ENCODE assay signal across 12 cellular contexts in genomic region chr17:17561408-17562144, GRCh38. TPM values are rescaled to one million over a fixed set of nuclear protein-coding genes. Genes with fewer than 3 reads are reported as not detected.
DNase-seq lines count a peak whose midpoint lies in the region; ATAC-seq and TF ChIP-seq lines count a peak whose summit lies in the region.
"Had no signal": no experiment of that assay in that cellular context is flagged by ENCODE, and none has a peak within 500 bp of the region (broad histone marks: within the 10 kb centered on the region; RNA-seq: fewer than 3 reads in every experiment).

No MANE protein-coding gene starts in this region.

- H3K4me3 ChIP-seq in BLaER1, result peak overlapping the region; percentile 43
- H3K4me3 ChIP-seq: smooth muscle cell had no signal

- ATAC-seq in left cardiac atrium (peak; percentile 70 to 74), omental fat pad (ENCODE audit: low FRiP score) (peak; percentile 39), GM18867 (IDR thresholded peaks at IDR 0.05; ENCODE audit: unreplicated experiment) (no peak), HG02642 (IDR thresholded peaks at IDR 0.05; ENCODE audit: poor library complexity, unreplicated experiment) (no peak), HG02973 (IDR thresholded peaks at IDR 0.05; ENCODE audit: unreplicated experiment) (no peak), HG02852 (IDR thresholded peaks at IDR 0.05; ENCODE audit: unreplicated experiment) (no peak)

- CTCF ChIA-PET in RWPE1 (lab: Yijun Ruan, JAX), result no interaction called here

- H3K27ac ChIP-seq in BLaER1, result peak overlapping the region; percentile 89
- H3K27ac ChIP-seq in RWPE1, result peak overlapping the region; percentile 76

- peaks cover 100% of the 10 kb centered on the region for H3K4me1 ChIP-seq in BLaER1

- H3K9ac ChIP-seq in BLaER1, result peak overlapping the region; percentile 73

- peak overlapping the region; percentile 89 for H3K4me2 ChIP-seq in BLaER1
- H3K4me2 ChIP-seq: smooth muscle cell had no signal

- TF ChIP-seq CTCF in RWPE1 (conservative IDR thresholded peaks at IDR 0.05; ENCODE audit: low read depth), result no peak
- no peak for TF ChIP-seq CTCF in omental fat pad (IDR thresholded peaks at IDR 0.05)

- no peaks in the 10 kb centered on the region for H3K36me3 ChIP-seq in BLaER1

- no peaks in the 10 kb centered on the region for H4K20me1 ChIP-seq in BLaER1

- POLR2A ChIA-PET in RWPE1 (lab: Yijun Ruan, JAX; ENCODE audit: low non-redundant PET), result interaction anchor here (0.6 kb wide), 1 partner anchor 12 kb away, joined by 11 read pairs; no protein-coding TSS in a partner anchor

- peak; percentile 60 for DNase-seq in RWPE1 (ENCODE audit: low spot score)
- peak; percentile 82 for DNase-seq in left cardiac atrium
- DNase-seq in omental fat pad (ENCODE audit: low spot score), result no peak
- DNase-seq: activated CD4-positive, alpha-beta T cell treated with anti-CD3 and anti-CD28 coated beads for 48 hours; AML-193; MM.1S had no signal

- H3K9me3 ChIP-seq in BLaER1, result no peaks in the 10 kb centered on the region

- no peaks in the 10 kb centered on the region for H3K27me3 ChIP-seq in BLaER1

- intact Hi-C loops in left cardiac atrium (cut with DNase I), result no loop called here

RNA-seq across cellular contexts. Expression of gene PEMT, which starts 29.9 kb away (rescaled TPM):
- 10 to 100 TPM; 28.1 to 36.5 TPM for total RNA-seq in left cardiac atrium
- 100 to 1,000 TPM in 1 of 4 donors, 10 to 100 TPM in 3; 32.2 to 181 (median 57.1) TPM for total RNA-seq in omental fat pad

Comparison
In these comparisons a context has a peak if more than half of its experiments do, and no peak if none do; other contexts are left out.
1. ATAC-seq: peak in left cardiac atrium (2 of 2) and omental fat pad (single experiment); none in GM18867 (single experiment), HG02642 (single experiment), HG02973 (single experiment) and HG02852 (single experiment).